In the genomic region with DNA sequence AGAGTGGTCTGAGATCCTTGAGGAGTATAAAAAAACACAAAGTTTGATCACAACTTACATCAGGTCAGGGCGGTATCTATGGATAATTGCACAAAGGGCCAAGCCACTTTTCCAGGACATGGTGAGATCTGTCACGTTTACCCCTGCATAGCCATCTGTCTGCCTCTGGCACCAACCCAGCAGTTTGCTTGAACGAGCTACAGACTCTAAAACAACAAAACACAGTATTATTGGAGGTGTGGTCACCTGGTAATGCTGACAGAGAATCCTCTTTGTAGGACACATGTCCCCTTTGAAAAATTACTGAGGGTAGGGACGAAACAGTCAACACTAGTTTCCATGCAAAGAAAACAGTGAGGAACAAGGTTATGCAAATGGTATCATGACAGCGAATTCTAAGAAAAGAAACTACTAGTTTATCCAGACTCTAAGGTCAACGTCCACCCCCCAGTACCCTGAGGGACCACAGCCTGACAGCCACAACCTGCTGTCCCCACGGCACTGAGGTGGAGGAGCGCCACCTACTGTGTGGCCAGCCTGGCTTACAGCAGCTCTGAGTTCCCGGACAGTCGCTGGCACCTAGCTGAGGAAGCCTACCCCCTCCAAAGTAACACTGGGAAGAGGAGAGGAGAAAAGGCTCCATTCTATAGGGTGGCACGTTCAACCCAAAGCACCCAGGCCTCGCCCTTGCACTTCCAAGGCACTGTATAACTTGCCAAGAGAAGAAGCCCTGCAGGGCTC, we compare ENCODE assay signal across 8 cellular contexts.
DNase-seq lines count a peak whose midpoint lies in the region; TF ChIP-seq lines count a peak whose summit lies in the region.

No MANE protein-coding gene starts in this region.

- H3K9ac ChIP-seq in colonic mucosa (ENCODE audit: low read depth in 2 of 2, low read length in 2 of 2), result peak overlapping the region in 1 of 2 donors; percentile 73

- peaks cover 71% of the 10 kb centered on the region for H3K36me3 Mint-ChIP-seq in Caco-2 (ENCODE audit: insufficient read depth, unreplicated experiment)

- no peak overlapping the region for H3K4me3 Mint-ChIP-seq in Caco-2 (ENCODE audit: unreplicated experiment)

- H3K36me3 ChIP-seq in Caco-2 (ENCODE audit: control insufficient read depth, insufficient read depth, low read length) (peaks cover 3% of the 10 kb centered on the region), colonic mucosa (peaks cover 6% of the 10 kb centered on the region)

- H3K27ac Mint-ChIP-seq in Caco-2 (ENCODE audit: unreplicated experiment), result peak overlapping the region; percentile 88

- CTCF ChIA-PET in Caco-2 (lab: Charles Lee), result interaction anchor here (1.0 to 2.4 kb wide), 3 partner anchors 27 to 185 kb away, joined by 3 to 9 read pairs (median 9); no protein-coding TSS in a partner anchor

- POLR2A ChIA-PET in Caco-2 (lab: Charles Lee), result interaction anchor here (0.6 kb wide), 1 partner anchor 29 kb away, joined by 3 read pairs; no protein-coding TSS in a partner anchor

- BruUV-seq in Caco-2 (replicated peaks; lab: Mats Ljungman, UMichigan), result no TSS peak

- no peak overlapping the region for H3K4me3 ChIP-seq in Caco-2 (ENCODE audit: low read depth, low read length)
- no peak overlapping the region for H3K4me3 ChIP-seq in NB4 (ENCODE audit: low read depth, low read length)
- no peak overlapping the region for H3K4me3 ChIP-seq in colonic mucosa

- no peak for TF ChIP-seq POLR2A in NB4 (IDR thresholded peaks at IDR 0.05; ENCODE audit: extremely low read depth, insufficient read length)

- DNase-seq in Caco-2 (peak; percentile 54 to 57), NB4 (ENCODE audit: low read depth) (peak; percentile 12), colonic mucosa (peak; percentile 86), midbrain (lab: John Stamatoyannopoulos, UW) (peak; percentile 45), mucosa of gallbladder (ENCODE audit: low spot score) (no peak), SIG-M5 (lab: John Stamatoyannopoulos, UW) (no peak), HPDE6-E6E7 (ENCODE audit: extremely low spot score) (no peak)
- DNase-seq in activated naive CD4-positive, alpha-beta T cell treated with Interleukin-2 at 50 U/mL for 16 hours, result no peak

- TF ChIP-seq CTCF in Caco-2 (IDR thresholded peaks at IDR 0.05; ENCODE audit: insufficient read depth in 1 of 2, low read depth in 1 of 2, low read length in 1 of 2, severe bottlenecking in 1 of 2, unreplicated experiment in 1 of 2) (peak in 1 of 2 experiments; percentile 66), NB4 (IDR thresholded peaks at IDR 0.05; ENCODE audit: low read depth, low read length) (peak; percentile 20), colonic mucosa (IDR thresholded peaks at IDR 0.05) (peak; percentile 47)

- H3K4me1 Mint-ChIP-seq in Caco-2 (ENCODE audit: low read depth, unreplicated experiment), result peaks cover 42% of the 10 kb centered on the region

- H3K27me3 Mint-ChIP-seq in Caco-2 (ENCODE audit: insufficient read depth, unreplicated experiment), result no peaks in the 10 kb centered on the region

- intact Hi-C loops in Caco-2 (cut with micrococcal nuclease; ENCODE audit: unreplicated experiment) (loop anchor here (10.0 kb wide), 1 partner anchor 113 kb away; no protein-coding TSS in a partner anchor), colonic mucosa (cut with DNase I) (loop anchor here (2.0 kb wide), 1 partner anchor 59 kb away; no protein-coding TSS in a partner anchor)

- H3K4me1 ChIP-seq in Caco-2, result peaks cover 39% of the 10 kb centered on the region
- peaks cover 10% of the 10 kb centered on the region for H3K4me1 ChIP-seq in colonic mucosa

- no peaks in the 10 kb centered on the region for H3K9me3 Mint-ChIP-seq in Caco-2 (ENCODE audit: unreplicated experiment)

- no peaks in the 10 kb centered on the region for H3K9me3 ChIP-seq in Caco-2
- H3K9me3 ChIP-seq in colonic mucosa, result no peaks in the 10 kb centered on the region

- H3K27ac ChIP-seq in colonic mucosa, result peak overlapping the region; percentile 82

- H3K27me3 ChIP-seq in Caco-2 (replicated peaks; ENCODE audit: control insufficient read depth, insufficient read depth, low read length), result no peaks in the 10 kb centered on the region
- H3K27me3 ChIP-seq in colonic mucosa, result no peaks in the 10 kb centered on the region

Comparison
In these comparisons a context has a peak if more than half of its experiments do, and no peak if none do; other contexts are left out.
1. DNase-seq: peak in Caco-2 (2 of 2), NB4 (single experiment), colonic mucosa (single experiment) and midbrain (single experiment); none in mucosa of gallbladder (single experiment), SIG-M5 (single experiment), HPDE6-E6E7 (single experiment) and activated naive CD4-positive, alpha-beta T cell treated with Interleukin-2 at 50 U/mL for 16 hours (single experiment).